In genomic region chr11:46697723-46698122, GRCh38 we compare ENCODE assay signal across 11 cellular contexts. TPM values are rescaled to one million over a fixed set of nuclear protein-coding genes. Genes with fewer than 3 reads are reported as not detected.
DNase-seq lines count a peak whose midpoint lies in the region; ATAC-seq and TF ChIP-seq lines count a peak whose summit lies in the region.
"Had no signal": no experiment of that assay in that cellular context is flagged by ENCODE, and none has a peak within 500 bp of the region (broad histone marks: within the 10 kb centered on the region; RNA-seq: fewer than 3 reads in every experiment).

No MANE protein-coding gene starts in this region.

- ATAC-seq in activated CD4-positive, alpha-beta T cell treated with anti-CD3 and anti-CD28 coated beads for 36 hours = no peak
- ATAC-seq in WTC11 = no peak
- no peak for ATAC-seq in GM19455 (IDR thresholded peaks at IDR 0.05; ENCODE audit: unreplicated experiment)

- H3K9me3 Mint-ChIP-seq in activated CD4-positive, alpha-beta T cell treated with anti-CD3 and anti-CD28 coated beads for 36 hours (ENCODE audit: low read depth) = no peaks in the 10 kb centered on the region
- H3K9me3 Mint-ChIP-seq in WTC11 (no peaks in the 10 kb centered on the region), glutamatergic neuron (ENCODE audit: unreplicated experiment) (peaks cover 1% of the 10 kb centered on the region)

- no peaks in the 10 kb centered on the region for H3K27me3 ChIP-seq in skeletal muscle satellite cell (ENCODE audit: control insufficient read depth, insufficient read depth, low read length)
- H3K27me3 ChIP-seq: ovary had no signal

- H3K36me3 Mint-ChIP-seq in activated CD4-positive, alpha-beta T cell treated with anti-CD3 and anti-CD28 coated beads for 36 hours (ENCODE audit: low read depth) = peaks cover 28% of the 10 kb centered on the region
- peaks cover 12% of the 10 kb centered on the region for H3K36me3 Mint-ChIP-seq in WTC11
- no peaks in the 10 kb centered on the region for H3K36me3 Mint-ChIP-seq in glutamatergic neuron (ENCODE audit: unreplicated experiment)

- H3K4me3 Mint-ChIP-seq in activated CD4-positive, alpha-beta T cell treated with anti-CD3 and anti-CD28 coated beads for 36 hours = no peak overlapping the region
- H3K4me3 Mint-ChIP-seq in WTC11 (no peak overlapping the region), glutamatergic neuron (ENCODE audit: unreplicated experiment) (peak overlapping the region; percentile 25)

- intact Hi-C loops in activated CD4-positive, alpha-beta T cell treated with anti-CD3 and anti-CD28 coated beads for 36 hours (cut with DNase I, micrococcal nuclease) = no loop called here

- POLR2A ChIA-PET in activated CD4-positive, alpha-beta T cell treated with anti-CD3 and anti-CD28 coated beads for 36 hours (lab: Charles Lee) = interaction anchor here (0.6 kb wide), 1 partner anchor 219 kb away, joined by 9 read pairs; no protein-coding TSS in a partner anchor
- POLR2A ChIA-PET in WTC11 (lab: Charles Lee) = interaction anchor here (0.7 kb wide), 1 partner anchor 23 kb away, joined by 3 read pairs; no protein-coding TSS in a partner anchor

- H3K4me2 ChIP-seq in skeletal muscle satellite cell (ENCODE audit: low read length) = peak overlapping the region; percentile 90

- no peak for DNase-seq in activated CD4-positive, alpha-beta T cell treated with anti-CD3 and anti-CD28 coated beads for 36 hours
- DNase-seq in activated CD4-positive, alpha-beta T cell treated with anti-CD3 and anti-CD28 coated beads for 4 hours = no peak
- DNase-seq in WTC11 (ENCODE audit: low spot score) (no peak), glutamatergic neuron (no peak), NCI-H524 treated with DMSO at 0.1 percent for 48 hours (lab: John Stamatoyannopoulos, UW) (no peak), HCEC 1CT (no peak)
- DNase-seq: activated effector memory CD4-positive, alpha-beta T cell treated with anti-CD3 and anti-CD28 coated beads, Interleukin-2, amount 50 U/mL, for 16 hours; NCI-H2029 treated with DMSO at 0.1 percent for 48 hours; ovary had no signal

- peak overlapping the region; percentile 29 for H3K4me3 ChIP-seq in skeletal muscle satellite cell (ENCODE audit: low read length)
- H3K4me3 ChIP-seq: ovary had no signal

- H3K9ac ChIP-seq in skeletal muscle satellite cell (ENCODE audit: low read depth, low read length) = peak overlapping the region; percentile 20

- peaks cover 31% of the 10 kb centered on the region for H3K36me3 ChIP-seq in skeletal muscle satellite cell (ENCODE audit: insufficient read depth, low read length)
- H3K36me3 ChIP-seq: ovary had no signal

- H3K9me3 ChIP-seq in skeletal muscle satellite cell (replicated peaks; ENCODE audit: low read length) = no peaks in the 10 kb centered on the region
- H3K9me3 ChIP-seq: ovary had no signal

- peaks cover 34% of the 10 kb centered on the region for H3K4me1 Mint-ChIP-seq in activated CD4-positive, alpha-beta T cell treated with anti-CD3 and anti-CD28 coated beads for 36 hours
- H3K4me1 Mint-ChIP-seq in WTC11 = peaks cover 11% of the 10 kb centered on the region
- peaks cover 13% of the 10 kb centered on the region for H3K4me1 Mint-ChIP-seq in glutamatergic neuron (ENCODE audit: low read depth, unreplicated experiment)

- H3K27me3 Mint-ChIP-seq in activated CD4-positive, alpha-beta T cell treated with anti-CD3 and anti-CD28 coated beads for 36 hours = no peaks in the 10 kb centered on the region
- no peaks in the 10 kb centered on the region for H3K27me3 Mint-ChIP-seq in WTC11 (ENCODE audit: low read depth)
- peaks cover 12% of the 10 kb centered on the region for H3K27me3 Mint-ChIP-seq in glutamatergic neuron (ENCODE audit: unreplicated experiment)

- H3K27ac Mint-ChIP-seq in activated CD4-positive, alpha-beta T cell treated with anti-CD3 and anti-CD28 coated beads for 36 hours = peak overlapping the region; percentile 74
- peak overlapping the region; percentile 58; the same call in 1 of the 2 replicates for H3K27ac Mint-ChIP-seq in WTC11
- peak overlapping the region; percentile 21 for H3K27ac Mint-ChIP-seq in glutamatergic neuron (ENCODE audit: unreplicated experiment)

- peaks cover 58% of the 10 kb centered on the region for H3K4me1 ChIP-seq in skeletal muscle satellite cell (ENCODE audit: control insufficient read depth, insufficient read depth, low read length)

- CTCF ChIA-PET in activated CD4-positive, alpha-beta T cell treated with anti-CD3 and anti-CD28 coated beads for 36 hours (lab: Charles Lee) = interaction anchor here (0.7 kb wide), 1 partner anchor 16 kb away, joined by 3 read pairs; no protein-coding TSS in a partner anchor
- CTCF ChIA-PET in WTC11 (lab: Charles Lee) = interaction anchor here (1.4 kb wide), 1 partner anchor 309 kb away, joined by 3 read pairs; no protein-coding TSS in a partner anchor

- TF ChIP-seq CTCF in WTC11 (IDR thresholded peaks at IDR 0.05) (no peak), glutamatergic neuron (IDR thresholded peaks at IDR 0.05; ENCODE audit: partially characterized antibody, unreplicated experiment) (no peak)

TF ChIP-seq in WTC11, 78 proteins besides CTCF, POLR2A, EP300 and RAD21 (continues in another document):
- no peak for TF ChIP-seq ZNF512 (CRISPR knock-in tag; IDR thresholded peaks at IDR 0.05; ENCODE audit: borderline replicate concordance)
- no peak for TF ChIP-seq KAT7 (CRISPR knock-in tag; IDR thresholded peaks at IDR 0.05; ENCODE audit: borderline replicate concordance)
- no peak for TF ChIP-seq AR (CRISPR knock-in tag; IDR thresholded peaks at IDR 0.05)
- TF ChIP-seq IRF2 (CRISPR knock-in tag; IDR thresholded peaks at IDR 0.05; ENCODE audit: borderline replicate concordance, low read depth) = no peak
- no peak for TF ChIP-seq ZBTB43 (CRISPR knock-in tag; IDR thresholded peaks at IDR 0.05)

RNA-seq across cellular contexts. Expression of gene ARHGAP1, which starts 2.7 kb away (rescaled TPM):
- 10 to 100 TPM; 40.2 to 50.0 TPM for total RNA-seq in activated CD4-positive, alpha-beta T cell treated with anti-CD3 and anti-CD28 coated beads for 36 hours
- total RNA-seq in WTC11 (2021) = 45.1 to 53.0 TPM (median 45.9 TPM) in 3 replicates
- total RNA-seq in glutamatergic neuron (ENCODE audit: unreplicated experiment) = 38.4 TPM
- 36.8 and 39.5 TPM in 2 replicates for total RNA-seq in skeletal muscle satellite cell (2012; rRNA removed)

RNA-seq across cellular contexts. Expression of gene ZNF408, which starts 3.1 kb away (rescaled TPM):
- total RNA-seq in activated CD4-positive, alpha-beta T cell treated with anti-CD3 and anti-CD28 coated beads for 36 hours = 1 to 10 TPM; 8.8 to 9.0 TPM
- 13.3 to 16.0 TPM (median 15.2 TPM) in 3 replicates for total RNA-seq in WTC11 (2021)
- total RNA-seq in glutamatergic neuron (ENCODE audit: unreplicated experiment) = 10.6 TPM
- 11.2 and 12.7 TPM in 2 replicates for total RNA-seq in skeletal muscle satellite cell (2012; rRNA removed)

RNA-seq across cellular contexts. Expression of gene F2, which starts 21.3 kb away (rescaled TPM):
- not detected for total RNA-seq in activated CD4-positive, alpha-beta T cell treated with anti-CD3 and anti-CD28 coated beads for 36 hours
- total RNA-seq in WTC11 (2021) (0.50 to 0.82 TPM (median 0.73 TPM) in 3 replicates), glutamatergic neuron (ENCODE audit: unreplicated experiment) (0.29 TPM)
- total RNA-seq in skeletal muscle satellite cell (2012; rRNA removed) = under 0.01 TPM in 1 of 2 replicates, not detected in the other

Comparison
In these comparisons a context has a peak if more than half of its experiments do, and no peak if none do; other contexts are left out.
1. H3K27ac Mint-ChIP-seq: peak in every context shown above with its lines; median percentile 74 in activated CD4-positive, alpha-beta T cell treated with anti-CD3 and anti-CD28 coated beads for 36 hours; 58 in WTC11; 21 in glutamatergic neuron.